ENCODE assay signal across 8 cellular contexts in the genomic region with DNA sequence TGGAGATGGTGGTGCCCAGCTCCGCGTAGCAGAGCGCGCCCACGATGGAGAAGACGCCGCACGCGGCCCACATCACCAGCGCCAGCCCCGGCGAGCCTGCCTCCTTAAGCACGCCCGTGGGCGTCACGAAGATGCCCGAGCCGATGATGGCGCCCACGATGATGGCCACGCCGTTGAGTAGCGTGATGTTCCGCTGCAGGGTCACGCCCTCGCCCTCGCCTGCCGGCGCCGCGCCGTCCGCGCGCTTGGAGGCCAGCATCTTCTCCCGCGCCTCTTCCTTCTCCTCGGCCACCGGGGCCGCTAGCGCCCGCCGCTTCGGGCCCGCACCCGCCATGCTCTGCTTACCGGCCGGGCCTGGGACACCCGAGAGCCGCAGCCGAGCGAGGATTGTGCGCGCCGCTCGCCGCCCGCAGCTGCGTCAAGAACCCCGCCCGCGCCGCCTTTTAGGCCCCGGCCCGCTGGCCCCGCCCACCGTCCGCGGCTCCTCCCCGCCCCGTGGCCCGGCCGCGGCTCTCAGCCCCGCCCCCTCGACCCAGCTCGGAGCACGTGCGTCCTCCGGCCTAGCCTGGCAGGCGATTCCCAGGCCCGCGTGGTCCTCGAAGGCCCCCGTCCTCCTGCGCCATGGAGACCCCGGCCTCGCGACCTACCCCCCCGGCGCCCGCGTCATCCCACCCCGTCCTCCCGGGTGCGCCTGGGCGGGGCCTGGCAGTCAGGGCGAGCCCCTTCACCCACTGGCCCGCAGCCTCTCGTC. TPM values are rescaled to one million over a fixed set of nuclear protein-coding genes. Genes with fewer than 3 reads are reported as not detected.
DNase-seq lines count a peak whose midpoint lies in the region; ATAC-seq and TF ChIP-seq lines count a peak whose summit lies in the region.
"Not testable (repeated sequence)": the region's sequence is repeated elsewhere in the genome, so short reads cannot be mapped to it uniquely, and the experiment has no call there.

No MANE protein-coding gene starts in this region.

- H3K27ac ChIP-seq in C4-2B (peak overlapping the region; percentile 65), PC-3 (ENCODE audit: low read length) (peak overlapping the region; percentile 61)
- H3K27ac ChIP-seq in mesenchymal stem cell (ENCODE audit: low read length, poor library complexity, severe bottlenecking), result not testable (repeated sequence)

- not testable (repeated sequence) for H3K79me1 ChIP-seq in mesenchymal stem cell (replicated peaks; ENCODE audit: low read length, poor library complexity, severe bottlenecking)

- H3K9ac ChIP-seq in PC-3 (ENCODE audit: low read length) (peak overlapping the region; percentile 83), endocrine pancreas (ENCODE audit: control insufficient read depth, insufficient read depth, low read length) (peak overlapping the region; percentile 38), mesenchymal stem cell (ENCODE audit: low read length) (peak overlapping the region; percentile 92)

- peaks cover 31% of the 10 kb centered on the region for H3K79me2 ChIP-seq in PC-3 (ENCODE audit: low read length)

- H4K8ac ChIP-seq in mesenchymal stem cell (ENCODE audit: low read length), result peak overlapping the region; percentile 82

- H2BK5ac ChIP-seq in mesenchymal stem cell (ENCODE audit: low read depth, low read length, poor library complexity, severe bottlenecking), result peak overlapping the region; percentile 62

- DNase-seq in GM20000 (ENCODE audit: low spot score) (peak; percentile 90), PC-3 (peak; percentile 78), mesenchymal stem cell (peak; percentile 78)
- DNase-seq in activated CD8-positive, alpha-beta memory T cell treated with anti-CD3 and anti-CD28 coated beads, Interleukin-2, amount 50 U/mL, for 48 hours, result peak; percentile 98
- DNase-seq in stimulated activated CD4-positive, alpha-beta T cell treated with anti-CD3 and anti-CD28 coated beads, TNF-alpha, amount 100 ng/mL, for 1 hour (ENCODE audit: low read depth in 3 of 3, low spot score in 1 of 3), result peak; percentile 71 to 94 (median 83)

- not testable (repeated sequence) for TF ChIP-seq CTCF in C4-2B (conservative IDR thresholded peaks at IDR 0.05); GM20000 (IDR thresholded peaks at IDR 0.05; ENCODE audit: extremely low read depth, missing control alignments); PC-3 (conservative IDR thresholded peaks at IDR 0.05; ENCODE audit: low read depth, low read length)

- peak overlapping the region in 1 of 2 experiments; percentile 52 for H3K23ac ChIP-seq in mesenchymal stem cell (ENCODE audit: low read length in 2 of 2)

- not testable (repeated sequence) for H3K9me3 ChIP-seq in PC-3 (ENCODE audit: low read length); endocrine pancreas (ENCODE audit: control insufficient read depth, low read length); mesenchymal stem cell (ENCODE audit: control insufficient read depth, low read length)

- POLR2A ChIA-PET in PC-3 (lab: Charles Lee; ENCODE audit: unreplicated experiment), result not testable (repeated sequence)

- peak overlapping the region; percentile 52 for H2BK15ac ChIP-seq in mesenchymal stem cell (ENCODE audit: low read depth, poor library complexity, severe bottlenecking)

- 2% methylated on average over 52 of the region's 100 CpGs for WGBS in mesenchymal stem cell

- not testable (repeated sequence) for H3K9me2 ChIP-seq in PC-3 (replicated peaks; ENCODE audit: low read length)

- H4K20me1 ChIP-seq in PC-3 (ENCODE audit: low read length), result not testable (repeated sequence)

- peak overlapping the region in 1 of 2 experiments; percentile 84 for H2BK12ac ChIP-seq in mesenchymal stem cell (ENCODE audit: low read length in 2 of 2)

- not testable (repeated sequence) for H3K4ac ChIP-seq in mesenchymal stem cell (ENCODE audit: low read depth in 1 of 2, low read length in 2 of 2)

- peak overlapping the region in 1 of 2 experiments; percentile 86 for H3K14ac ChIP-seq in mesenchymal stem cell (ENCODE audit: low read length in 2 of 2)

- H2BK120ac ChIP-seq in mesenchymal stem cell (ENCODE audit: low read depth, low read length), result not testable (repeated sequence)

- peak overlapping the region; percentile 3 to 95 for H3K18ac ChIP-seq in mesenchymal stem cell (ENCODE audit: low read depth in 1 of 2, low read length in 2 of 2)

- not testable (repeated sequence) for H2AK5ac ChIP-seq in mesenchymal stem cell (ENCODE audit: low read length, severe bottlenecking)

- not testable (repeated sequence) for H2AFZ ChIP-seq in PC-3 (ENCODE audit: low read length)
- peak overlapping the region; percentile 81 for H2AFZ ChIP-seq in mesenchymal stem cell (ENCODE audit: low read depth, low read length)

- not testable (repeated sequence) for TF ChIP-seq RAD21 in Ishikawa (IDR thresholded peaks at IDR 0.05; ENCODE audit: low read depth)

- H3K27me3 ChIP-seq in PC-3 (ENCODE audit: low read length); endocrine pancreas (ENCODE audit: control insufficient read depth, insufficient read depth, low read length); mesenchymal stem cell (ENCODE audit: control insufficient read depth in 1 of 2, insufficient read depth in 1 of 2, low read length in 2 of 2): not testable (repeated sequence)

- H3K4me3 ChIP-seq in PC-3 (ENCODE audit: low read length) (peak overlapping the region; percentile 77), mesenchymal stem cell (ENCODE audit: insufficient read depth in 1 of 2, low read depth in 1 of 2, low read length in 2 of 2) (peak overlapping the region; percentile 79 to 81)
- not testable (repeated sequence) for H3K4me3 ChIP-seq in endocrine pancreas (ENCODE audit: control insufficient read depth, insufficient read depth, low read length)

- H4K91ac ChIP-seq in mesenchymal stem cell (ENCODE audit: low read length), result peak overlapping the region; percentile 50

- ATAC-seq in PC-3, result peak; percentile 57

- not testable (repeated sequence) for H3F3A ChIP-seq in PC-3 (ENCODE audit: low read length, unreplicated experiment)

- CTCF ChIA-PET in PC-3 (lab: Charles Lee), result not testable (repeated sequence)

- not testable (repeated sequence) for TF ChIP-seq EP300 in Ishikawa (IDR thresholded peaks at IDR 0.05; ENCODE audit: borderline replicate concordance)

- BruUV-seq in PC-3 (replicated peaks; lab: Mats Ljungman, UMichigan), result not testable (repeated sequence)

- H3K4me2 ChIP-seq in PC-3 (ENCODE audit: low read length) (peak overlapping the region; percentile 63), mesenchymal stem cell (ENCODE audit: low read length, poor library complexity, severe bottlenecking) (peak overlapping the region; percentile 78)

- intact Hi-C loops in PC-3 (cut with micrococcal nuclease), result not testable (repeated sequence)

- H3K4me1 ChIP-seq in PC-3 (ENCODE audit: insufficient read depth, low read length); endocrine pancreas (ENCODE audit: control insufficient read depth, insufficient read depth, low read length): not testable (repeated sequence)
- H3K4me1 ChIP-seq in mesenchymal stem cell (ENCODE audit: control insufficient read depth, insufficient read depth, low read depth, low read length), result peaks cover 11% of the 10 kb centered on the region

- not testable (repeated sequence) for H3K36me3 ChIP-seq in PC-3 (ENCODE audit: low read depth, low read length); endocrine pancreas (ENCODE audit: control insufficient read depth, insufficient read depth, low read length); mesenchymal stem cell (ENCODE audit: control insufficient read depth in 1 of 2, insufficient read depth in 2 of 2, low read depth in 1 of 2, low read length in 2 of 2)

TF ChIP-seq in Ishikawa, 13 proteins besides CTCF, POLR2A, EP300 and RAD21:
- TF ChIP-seq, protein P1, sequence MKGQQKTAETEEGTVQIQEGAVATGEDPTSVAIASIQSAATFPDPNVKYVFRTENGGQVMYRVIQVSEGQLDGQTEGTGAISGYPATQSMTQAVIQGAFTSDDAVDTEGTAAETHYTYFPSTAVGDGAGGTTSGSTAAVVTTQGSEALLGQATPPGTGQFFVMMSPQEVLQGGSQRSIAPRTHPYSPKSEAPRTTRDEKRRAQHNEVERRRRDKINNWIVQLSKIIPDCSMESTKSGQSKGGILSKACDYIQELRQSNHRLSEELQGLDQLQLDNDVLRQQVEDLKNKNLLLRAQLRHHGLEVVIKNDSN (IDR thresholded peaks at IDR 0.05), result peak; percentile 62
- TF ChIP-seq YY1 (IDR thresholded peaks at IDR 0.05; ENCODE audit: low read depth) (peak; percentile 75), TEAD4 (IDR thresholded peaks at IDR 0.05) (peak; percentile 3; the same call in 1 of the 2 replicates)
- TF ChIP-seq, protein P2, sequence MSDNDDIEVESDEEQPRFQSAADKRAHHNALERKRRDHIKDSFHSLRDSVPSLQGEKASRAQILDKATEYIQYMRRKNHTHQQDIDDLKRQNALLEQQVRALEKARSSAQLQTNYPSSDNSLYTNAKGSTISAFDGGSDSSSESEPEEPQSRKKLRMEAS (IDR thresholded peaks at IDR 0.05), result peak; percentile 97
TF ChIP-seq in Ishikawa: peak in this region for 4; not testable (repeated sequence) for 9.

RNA-seq across cellular contexts. Expression of gene SPN, which starts 49.6 kb away (rescaled TPM):
- total RNA-seq in PC-3 (2014; rRNA removed), result not detected in 2 replicates
- 0.01 TPM for polyA plus RNA-seq in mesenchymal stem cell (2013, experiment 1 of 2)
- not detected for polyA plus RNA-seq in mesenchymal stem cell (2013, experiment 2 of 2)

Comparison
In these comparisons a context has a peak if more than half of its experiments do, and no peak if none do; other contexts are left out.
1. H3K9ac ChIP-seq: peak in every context shown above with its lines; median percentile 92 in mesenchymal stem cell; 83 in PC-3; 38 in endocrine pancreas.